16 cellular contexts compared by ENCODE assay signal in the genomic region with DNA sequence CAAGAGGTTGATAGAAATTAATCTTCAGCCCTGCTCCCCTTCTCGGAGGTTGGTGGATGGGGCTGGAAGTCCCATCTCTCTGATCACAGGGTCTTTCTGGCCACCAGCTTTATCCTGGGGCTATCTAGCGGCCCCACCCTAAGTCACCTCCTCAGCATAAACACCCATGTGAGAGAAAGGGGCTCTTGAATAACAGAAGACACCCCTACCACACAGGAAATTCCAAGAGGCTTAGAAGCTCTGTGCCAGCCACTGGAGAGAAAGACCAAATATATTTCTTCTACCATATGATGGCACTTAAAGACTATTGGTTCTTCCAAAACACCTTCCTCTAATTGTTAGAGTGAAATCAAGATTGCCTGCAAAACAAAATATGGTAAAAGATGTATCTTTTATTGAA.
A peak's percentile ranks its signal among the peaks of the same experiment; 100 is the strongest.
DNase-seq lines count a peak whose midpoint lies in the region; ATAC-seq and TF ChIP-seq lines count a peak whose summit lies in the region.
"Had no signal": no experiment of that assay in that cellular context is flagged by ENCODE, and none has a peak within 500 bp of the region (broad histone marks: within the 10 kb centered on the region; RNA-seq: fewer than 3 reads in every experiment).

No MANE protein-coding gene starts in this region.

- H3K27ac ChIP-seq in endodermal cell (ENCODE audit: low read depth, low read length), result peak overlapping the region; percentile 58
- H3K27ac ChIP-seq in mesendoderm (ENCODE audit: low read depth, low read length), result no peak overlapping the region
- no peak overlapping the region for H3K27ac ChIP-seq in neural progenitor cell
- H3K27ac ChIP-seq in spleen, result no peak overlapping the region

- H3K56ac ChIP-seq in mesendoderm (ENCODE audit: low read length), result no peak overlapping the region

- peak overlapping the region; percentile 84 for H2BK120ac ChIP-seq in mesendoderm (ENCODE audit: low read depth, low read length)

- no peaks in the 10 kb centered on the region for H4K20me1 ChIP-seq in neural progenitor cell (ENCODE audit: low read depth)

- H2BK15ac ChIP-seq in mesendoderm (replicated peaks; ENCODE audit: low read depth), result no peak overlapping the region

- H3K9ac ChIP-seq in endodermal cell (ENCODE audit: extremely low read depth, low read length, poor library complexity, severe bottlenecking) (no peak overlapping the region), mesendoderm (ENCODE audit: low read length) (no peak overlapping the region), neural progenitor cell (no peak overlapping the region)

- H3K4me3 ChIP-seq in endodermal cell (ENCODE audit: low read length) (no peak overlapping the region), mesendoderm (ENCODE audit: low read length) (no peak overlapping the region), neural progenitor cell (no peak overlapping the region), spleen (no peak overlapping the region), mucosa of descending colon (no peak overlapping the region)
- H3K4me3 ChIP-seq: HAP-1 had no signal

- H3F3A ChIP-seq in neural progenitor cell (ENCODE audit: low read depth), result peaks cover 15% of the 10 kb centered on the region

- no peak overlapping the region for H2AFZ ChIP-seq in neural progenitor cell (replicated peaks)

- H3K4me1 ChIP-seq in endodermal cell (ENCODE audit: control insufficient read depth, insufficient read depth, low read length) (peaks cover 2% of the 10 kb centered on the region), mesendoderm (ENCODE audit: control insufficient read depth, low read depth, low read length) (peaks cover 14% of the 10 kb centered on the region), neural progenitor cell (peaks cover 17% of the 10 kb centered on the region), spleen (peaks cover 0 to 20% (median 11%) of the 10 kb centered on the region in 6 donors), mucosa of descending colon (ENCODE audit: low read depth) (no peaks in the 10 kb centered on the region)
- H3K4me1 ChIP-seq: HAP-1 had no signal

- no peaks in the 10 kb centered on the region for H3K79me1 ChIP-seq in mesendoderm (ENCODE audit: low read length)

- no peaks in the 10 kb centered on the region for H3K36me3 Mint-ChIP-seq in endodermal cell (ENCODE audit: low read depth)
- H3K36me3 Mint-ChIP-seq in neural progenitor cell, result peaks cover 5% of the 10 kb centered on the region
- H3K36me3 Mint-ChIP-seq: CD4-positive, alpha-beta memory T cell had no signal

- H3K79me2 ChIP-seq in mesendoderm (ENCODE audit: control insufficient read depth, insufficient read depth, low read length), result no peaks in the 10 kb centered on the region
- no peaks in the 10 kb centered on the region for H3K79me2 ChIP-seq in neural progenitor cell (ENCODE audit: low read depth)

- intact Hi-C loops in spleen (cut with DNase I; ENCODE audit: low total_unique reads), result no loop called here
- intact Hi-C loops in mucosa of descending colon (cut with DNase I, micrococcal nuclease), result no loop called here

- H3K9me3 Mint-ChIP-seq in endodermal cell (no peaks in the 10 kb centered on the region), neural progenitor cell (peaks cover 16% of the 10 kb centered on the region)
- H3K9me3 Mint-ChIP-seq: CD4-positive, alpha-beta memory T cell; HFFc6 had no signal

- peaks cover 24% of the 10 kb centered on the region for H3K4me1 Mint-ChIP-seq in endodermal cell
- H3K4me1 Mint-ChIP-seq in neural progenitor cell, result peaks cover 53% of the 10 kb centered on the region
- H3K4me1 Mint-ChIP-seq: CD4-positive, alpha-beta memory T cell had no signal

- DNase-seq in endodermal cell (no peak), mesendoderm (no peak), neural progenitor cell (ENCODE audit: low spot score) (no peak), spleen (no peak), mucosa of descending colon (no peak), retina (no peak)
- DNase-seq in activated T-cell treated with anti-CD3 and anti-CD28 coated beads, Interleukin-2, amount 50 U/mL, for 48 hours, result no peak
- DNase-seq: C1 segment of cervical spinal cord; Calu3; CD4-positive, alpha-beta memory T cell; COR-L47; DMS153; DND-41; GOT3; HFFc6 had no signal

- no peak overlapping the region for H3K4ac ChIP-seq in mesendoderm (ENCODE audit: low read depth, low read length)

- ATAC-seq in mucosa of descending colon, result no peak

- H3K4me2 ChIP-seq in mesendoderm (ENCODE audit: low read length) (no peak overlapping the region), neural progenitor cell (no peak overlapping the region)

- no peak for TF ChIP-seq POLR2A in spleen (IDR thresholded peaks at IDR 0.05)

- no peak overlapping the region for H4K5ac ChIP-seq in mesendoderm (ENCODE audit: low read length)

- WGBS in endodermal cell (ENCODE audit: insufficient coverage in 1 of 2, insufficient read length in 1 of 2), 2 experiments, result 88% methylated on average over 2 of the region's 2 CpGs; no CpG with 5 or more reads in 1 of the 2 experiments
- no CpG with 5 or more reads among the region's 2 CpGs for WGBS in mesendoderm (ENCODE audit: extremely low coverage, insufficient coverage, low lambda C conversion rate)
- WGBS in spleen, 5 donors, result 83 to 100% (median 94%) methylated on average over 2 of the region's 2 CpGs

- H3K9me3 ChIP-seq in endodermal cell (ENCODE audit: control insufficient read depth, low read length) (no peaks in the 10 kb centered on the region), neural progenitor cell (ENCODE audit: low read depth) (no peaks in the 10 kb centered on the region), spleen (no peaks in the 10 kb centered on the region), mucosa of descending colon (no peaks in the 10 kb centered on the region)
- H3K9me3 ChIP-seq: HAP-1 had no signal

- no peak overlapping the region for H4K8ac ChIP-seq in mesendoderm (ENCODE audit: low read depth, low read length)

- H3K27me3 Mint-ChIP-seq in endodermal cell (ENCODE audit: insufficient read depth) (peaks cover 6% of the 10 kb centered on the region), neural progenitor cell (ENCODE audit: insufficient read depth, low read depth) (peaks cover 3% of the 10 kb centered on the region)

- peak overlapping the region; percentile 2 for H2AK5ac ChIP-seq in mesendoderm (ENCODE audit: low read length)

- no peak overlapping the region for H2BK5ac ChIP-seq in mesendoderm (ENCODE audit: low read length)

- H3K18ac ChIP-seq in mesendoderm (ENCODE audit: low read length), result no peak overlapping the region

- H3K27me3 ChIP-seq in endodermal cell (ENCODE audit: control insufficient read depth, insufficient read depth, low read length, poor library complexity, severe bottlenecking), result no peaks in the 10 kb centered on the region
- H3K27me3 ChIP-seq in mesendoderm (ENCODE audit: insufficient read depth, low read length, poor library complexity), result no peaks in the 10 kb centered on the region
- H3K27me3 ChIP-seq in neural progenitor cell, result peaks cover 40% of the 10 kb centered on the region
- peaks cover 0 to 22% (median 9%) of the 10 kb centered on the region in 7 donors for H3K27me3 ChIP-seq in spleen (replicated peaks in 1 of 7)

- H3K27ac Mint-ChIP-seq in endodermal cell (no peak overlapping the region), neural progenitor cell (peak overlapping the region; percentile 91)
- H3K27ac Mint-ChIP-seq: CD4-positive, alpha-beta memory T cell; HFFc6 had no signal

- H3K36me3 ChIP-seq in endodermal cell (ENCODE audit: control insufficient read depth, insufficient read depth, low read length) (no peaks in the 10 kb centered on the region), mesendoderm (ENCODE audit: control insufficient read depth, insufficient read depth, low read length) (no peaks in the 10 kb centered on the region), neural progenitor cell (no peaks in the 10 kb centered on the region), spleen (no peaks in the 10 kb centered on the region), mucosa of descending colon (ENCODE audit: low read depth) (no peaks in the 10 kb centered on the region)
- H3K36me3 ChIP-seq: HAP-1 had no signal

- H3K4me3 Mint-ChIP-seq in endodermal cell (no peak overlapping the region), neural progenitor cell (peak overlapping the region; percentile 67)
- H3K4me3 Mint-ChIP-seq: CD4-positive, alpha-beta memory T cell; HFFc6 had no signal

- TF ChIP-seq CTCF in endodermal cell (conservative IDR thresholded peaks at IDR 0.05), result no peak
- no peak for TF ChIP-seq CTCF in neural progenitor cell (IDR thresholded peaks at IDR 0.05)
- TF ChIP-seq CTCF in spleen (IDR thresholded peaks at IDR 0.05 in 8 of 11, conservative IDR thresholded peaks at IDR 0.05 in 3 of 11), result no peak
- TF ChIP-seq CTCF in mucosa of descending colon (IDR thresholded peaks at IDR 0.05), result no peak

- peak overlapping the region; percentile 18 for H3K23ac ChIP-seq in mesendoderm (ENCODE audit: low read length)
